In genomic region chr10:110918269-110918632, GRCh38 we compare ENCODE assay signal across 8 cellular contexts. TPM values are rescaled to one million over a fixed set of nuclear protein-coding genes. Genes with fewer than 3 reads are reported as not detected.
DNase-seq lines count a peak whose midpoint lies in the region; ATAC-seq, FAIRE-seq and TF ChIP-seq lines count a peak whose summit lies in the region.

No MANE protein-coding gene starts in this region.

- H3K4me3 ChIP-seq in WERI-Rb-1 (ENCODE audit: low read depth, low read length) (peak overlapping the region; percentile 87), H1 (ENCODE audit: extremely low read depth in 1 of 4, insufficient read depth in 2 of 4, low read depth in 3 of 4, low read length in 4 of 4) (peak overlapping the region; percentile 69 to 98 (median 88)), mesodermal cell (ENCODE audit: extremely low read depth, insufficient read depth, low read length, poor library complexity, severe bottlenecking) (peak overlapping the region; percentile 89)

- POLR2A ChIA-PET in H1 (lab: Charles Lee; ENCODE audit: partially characterized antibody) = interaction anchor here (0.7 to 2.2 kb wide), 10 partner anchors 8 to 354 kb away, joined by 3 to 9 read pairs (median 3); partner anchors contain the start of genes PDCD4 and RBM20

- H3K27me3 ChIP-seq in WERI-Rb-1 (ENCODE audit: insufficient read depth, low read depth, severe bottlenecking) (no peaks in the 10 kb centered on the region), H1 (replicated peaks in 1 of 4; ENCODE audit: control insufficient read depth in 3 of 4, extremely low read depth in 1 of 4, insufficient read depth in 3 of 4, low read length in 3 of 4) (no peaks in the 10 kb centered on the region)

- peak overlapping the region; percentile 91 to 98 for H3K4me3 Mint-ChIP-seq in stimulated activated naive B cell treated with anti-CD40 and anti-IgM and Interleukin-4, amounts not matched to agents 10 μg/mL and 1 μg/mL and 100 μg/mL, for 72 hours

- CTCF ChIA-PET in H1 (lab: Charles Lee; ENCODE audit: partially characterized antibody) = interaction anchor here (0.8 to 2.7 kb wide), 6 partner anchors 9 to 317 kb away, joined by 3 to 6 read pairs (median 3); no protein-coding TSS in a partner anchor

- H3K36me3 ChIP-seq in KOPT-K1 (ENCODE audit: insufficient read depth, low read length) (no peaks in the 10 kb centered on the region), WERI-Rb-1 (peaks cover 2% of the 10 kb centered on the region; the same call in 1 of the 2 replicates), H1 (ENCODE audit: control insufficient read depth in 2 of 4, insufficient read depth in 4 of 4, low read length in 3 of 4) (no peaks in the 10 kb centered on the region), mesodermal cell (ENCODE audit: control insufficient read depth, insufficient read depth, low read length) (no peaks in the 10 kb centered on the region)

- no peaks in the 10 kb centered on the region for H4K20me1 ChIP-seq in H1 (replicated peaks in 1 of 2; ENCODE audit: control insufficient read depth in 1 of 2, insufficient read depth in 2 of 2, low read length in 2 of 2)

- peaks cover 5 to 6% of the 10 kb centered on the region in 2 donors for H3K36me3 Mint-ChIP-seq in stimulated activated naive B cell treated with anti-CD40 and anti-IgM and Interleukin-4, amounts not matched to agents 10 μg/mL and 1 μg/mL and 100 μg/mL, for 72 hours

- no peaks in the 10 kb centered on the region for H3K27me3 Mint-ChIP-seq in stimulated activated naive B cell treated with anti-CD40 and anti-IgM and Interleukin-4, amounts not matched to agents 10 μg/mL and 1 μg/mL and 100 μg/mL, for 72 hours

- no peak for TF ChIP-seq EP300 in H1 (IDR thresholded peaks at IDR 0.05; ENCODE audit: borderline replicate concordance in 1 of 2, low read depth in 2 of 2, low read length in 2 of 2)

- no peaks in the 10 kb centered on the region for H3K79me1 ChIP-seq in H1 (ENCODE audit: low read depth, low read length)

- H3K9me3 ChIP-seq in KOPT-K1 (ENCODE audit: insufficient read depth, low read length, poor library complexity, severe bottlenecking) (no peaks in the 10 kb centered on the region), WERI-Rb-1 (ENCODE audit: severe bottlenecking) (no peaks in the 10 kb centered on the region), H1 (ENCODE audit: insufficient read depth in 2 of 2, low read depth in 1 of 2, low read length in 1 of 2) (no peaks in the 10 kb centered on the region), mesodermal cell (ENCODE audit: control insufficient read depth, low read length) (no peaks in the 10 kb centered on the region)

- H3K9me3 Mint-ChIP-seq in stimulated activated naive B cell treated with anti-CD40 and anti-IgM and Interleukin-4, amounts not matched to agents 10 μg/mL and 1 μg/mL and 100 μg/mL, for 72 hours = no peaks in the 10 kb centered on the region

- no peak overlapping the region for H3K14ac ChIP-seq in H1 (ENCODE audit: insufficient read length)

- TF ChIP-seq CTCF in WERI-Rb-1 (IDR thresholded peaks at IDR 0.05; ENCODE audit: low read depth, low read length) = no peak
- TF ChIP-seq CTCF in H1 (IDR thresholded peaks at IDR 0.05; ENCODE audit: control extremely low read depth in 1 of 3, insufficient read depth in 1 of 3, low read depth in 1 of 3, low read length in 3 of 3) = no peak

- H3K23me2 ChIP-seq in H1 (ENCODE audit: low read depth, low read length) = no peaks in the 10 kb centered on the region; the same call in 1 of the 2 replicates

- FAIRE-seq in H1 (lab: Jason Lieb, UNC) = no peak

- H3K4me2 ChIP-seq in H1 (ENCODE audit: insufficient read depth in 1 of 2, low read depth in 2 of 2, low read length in 2 of 2) = peak overlapping the region; percentile 73 to 88

- DNase-seq in COLO829 (ENCODE audit: low spot score) = peak; percentile 92
- DNase-seq in WERI-Rb-1 = peak; percentile 96
- DNase-seq in H1 (ENCODE audit: low read depth in 1 of 2, low spot score in 2 of 2) = peak; percentile 89 to 94
- no peak for DNase-seq in stimulated activated naive B cell treated with anti-CD40 and anti-IgM and Interleukin-4, amounts not matched to agents 10 μg/mL and 1 μg/mL and 100 μg/mL, for 72 hours
- no peak for DNase-seq in central memory CD4-positive, alpha-beta T cell
- no peak for DNase-seq in DMS53 treated with DMSO at 0.1 percent for 48 hours (lab: John Stamatoyannopoulos, UW; ENCODE audit: unreplicated experiment)

- H2BK20ac ChIP-seq in H1 (ENCODE audit: low read length) = no peak overlapping the region

- H3K23ac ChIP-seq in H1 (ENCODE audit: insufficient read length) = no peak overlapping the region

- peak overlapping the region; percentile 67 for H4K5ac ChIP-seq in H1 (ENCODE audit: insufficient read length, low read depth, low read length)

- H3K27ac Mint-ChIP-seq in stimulated activated naive B cell treated with anti-CD40 and anti-IgM and Interleukin-4, amounts not matched to agents 10 μg/mL and 1 μg/mL and 100 μg/mL, for 72 hours = peak overlapping the region; percentile 98

- 0 out of 2 replicates have a peak overlapping the region, but pooled peaks have one; percentile 45 for H2AFZ ChIP-seq in H1 (ENCODE audit: low read length)

- H3K4me1 ChIP-seq in H1 (replicated peaks in 1 of 4; ENCODE audit: control insufficient read depth in 3 of 4, insufficient read depth in 4 of 4, low read length in 3 of 4) = peaks cover 0 to 7% (median 4%) of the 10 kb centered on the region in 4 experiments; a peak in 5 of 7 replicates
- H3K4me1 ChIP-seq in mesodermal cell (ENCODE audit: control insufficient read depth, insufficient read depth, low read length, poor library complexity, severe bottlenecking) = peaks cover 10% of the 10 kb centered on the region

- no peak for TF ChIP-seq POLR2A in H1 (IDR thresholded peaks at IDR 0.05; ENCODE audit: control extremely low read depth in 1 of 2, low read depth in 2 of 2, low read length in 2 of 2)

- no peak overlapping the region; the same call in 1 of the 2 replicates for H3K18ac ChIP-seq in H1 (ENCODE audit: extremely low read depth, low read length)

- no peak for TF ChIP-seq RAD21 in H1 (IDR thresholded peaks at IDR 0.05 in 1 of 2, conservative IDR thresholded peaks at IDR 0.05 in 1 of 2; ENCODE audit: low read depth in 2 of 2, low read length in 2 of 2)

- no peak overlapping the region for H2BK12ac ChIP-seq in H1 (ENCODE audit: low read depth, low read length)

- 4% methylated on average over 12 of the region's 13 CpGs; no CpG with 5 or more reads in 1 of the 2 experiments for WGBS in H1 (ENCODE audit: extremely low coverage in 1 of 2, insufficient coverage in 1 of 2, insufficient read length in 1 of 2, insufficient replicate concordance in 2 of 2, low coverage in 1 of 2, low lambda C conversion rate in 2 of 2, missing lambda C conversion rate in 1 of 2), 2 experiments
- 0% methylated on average over 8 of the region's 13 CpGs for WGBS in mesodermal cell (ENCODE audit: insufficient coverage in 2 of 2), 2 experiments

- peaks cover 15 to 31% of the 10 kb centered on the region in 2 donors for H3K4me1 Mint-ChIP-seq in stimulated activated naive B cell treated with anti-CD40 and anti-IgM and Interleukin-4, amounts not matched to agents 10 μg/mL and 1 μg/mL and 100 μg/mL, for 72 hours

- H4K91ac ChIP-seq in H1 (replicated peaks; ENCODE audit: insufficient read length, low read length) = no peak overlapping the region

- peak overlapping the region in 3 of 4 experiments; percentile 51 to 91 (median 81); a peak in 4 of 7 replicates for H3K9ac ChIP-seq in H1 (replicated peaks in 1 of 4; ENCODE audit: extremely low read depth in 1 of 4, low read depth in 3 of 4, low read length in 3 of 4)

- H4K8ac ChIP-seq in H1 (ENCODE audit: extremely low read depth, insufficient read depth, low read length) = no peak overlapping the region; the same call in 1 of the 2 replicates

- no peak overlapping the region; the same call in 1 of the 2 replicates for H2BK5ac ChIP-seq in H1 (ENCODE audit: low read depth, low read length)

- no peak overlapping the region for H2BK15ac ChIP-seq in H1 (ENCODE audit: low read length)

- peaks cover 4 to 42% of the 10 kb centered on the region in 2 experiments; a peak in 3 of 4 replicates for H3K79me2 ChIP-seq in H1 (ENCODE audit: control insufficient read depth in 1 of 2, insufficient read depth in 2 of 2, low read length in 2 of 2)

- no peak overlapping the region for H2AK5ac ChIP-seq in H1 (ENCODE audit: low read depth, low read length)

- H3K27ac ChIP-seq in KOPT-K1 (ENCODE audit: low read depth, low read length, poor library complexity, severe bottlenecking) (peak overlapping the region; percentile 91), WERI-Rb-1 (peak overlapping the region; percentile 95), H1 (ENCODE audit: low read depth, low read length) (peak overlapping the region; percentile 91; the same call in 1 of the 2 replicates), mesodermal cell (ENCODE audit: low read depth, low read length, severe bottlenecking) (peak overlapping the region; percentile 100)

- H3K4ac ChIP-seq in H1 (replicated peaks; ENCODE audit: insufficient read length, low read depth, low read length) = no peak overlapping the region

- H2BK120ac ChIP-seq in H1 (replicated peaks; ENCODE audit: low read depth, low read length) = no peak overlapping the region

- H3K56ac ChIP-seq in H1 (replicated peaks; ENCODE audit: insufficient read length, low read depth, low read length) = no peak overlapping the region

- ATAC-seq in stimulated activated naive B cell treated with anti-CD40 and anti-IgM and Interleukin-4, amounts not matched to agents 10 μg/mL and 1 μg/mL and 100 μg/mL, for 72 hours (replicated peaks) = no peak

RNA-seq across cellular contexts. Expression of gene BBIP1, which starts 0.7 kb away (rescaled TPM):
- 19.6 and 22.2 TPM in 2 replicates for total RNA-seq in H1 (2021; fragmentation: NEBNext Ultra II Directional; extraction: Animal tissue kit (Norgen Biotek cat#: 25700))
- polyA plus RNA-seq in H1 (2011; rRNA removed) = 6.9 and 8.8 TPM in 2 replicates
- 13.4 TPM for polyA plus RNA-seq in H1 (2011; cell fraction: cytosol; rRNA removed)
- polyA plus RNA-seq in H1 (2011; cell fraction: nucleus; rRNA removed) = 9.5 TPM
- polyA plus RNA-seq in H1 (2012, experiment 1 of 2) = 14.7 to 37.7 TPM (median 15.4 TPM) in 4 replicates
- 4.3 TPM for polyA plus RNA-seq in H1 (2012, experiment 2 of 2)
- polyA plus RNA-seq in H1 (2013, experiment 1 of 2) = 21.8 TPM
- polyA plus RNA-seq in H1 (2013, experiment 2 of 2) = 21.4 TPM
- 11.1 and 13.5 TPM in 2 replicates for polyA minus RNA-seq in H1 (2011; rRNA and poly(A)+ RNA removed)
- polyA minus RNA-seq in H1 (2011; cell fraction: cytosol; rRNA and poly(A)+ RNA removed) = 5.6 TPM
- polyA minus RNA-seq in H1 (2011; cell fraction: nucleus; rRNA and poly(A)+ RNA removed) = 30.2 TPM
- 46.7 TPM for polyA plus RNA-seq in mesodermal cell (2013, experiment 1 of 2)
- polyA plus RNA-seq in mesodermal cell (2013, experiment 2 of 2) = 54.5 TPM

RNA-seq across cellular contexts. Expression of gene SHOC2, which starts 1.2 kb away (rescaled TPM):
- total RNA-seq in H1 (2021; fragmentation: NEBNext Ultra II Directional; extraction: Animal tissue kit (Norgen Biotek cat#: 25700)) = 28.2 and 30.2 TPM in 2 replicates
- 4.3 and 7.6 TPM in 2 replicates for polyA plus RNA-seq in H1 (2011; rRNA removed)
- polyA plus RNA-seq in H1 (2011; cell fraction: cytosol; rRNA removed) = 8.2 TPM
- 2.5 TPM for polyA plus RNA-seq in H1 (2011; cell fraction: nucleus; rRNA removed)
- 6.6 to 12.6 TPM (median 8.2 TPM) in 4 replicates for polyA plus RNA-seq in H1 (2012, experiment 1 of 2)
- polyA plus RNA-seq in H1 (2012, experiment 2 of 2) = 0.92 TPM
- 15.2 TPM for polyA plus RNA-seq in H1 (2013, experiment 1 of 2)
- 17.5 TPM for polyA plus RNA-seq in H1 (2013, experiment 2 of 2)
- 15.4 and 27.7 TPM in 2 replicates for polyA minus RNA-seq in H1 (2011; rRNA and poly(A)+ RNA removed)
- 19.5 TPM for polyA minus RNA-seq in H1 (2011; cell fraction: cytosol; rRNA and poly(A)+ RNA removed)
- 47.7 TPM for polyA minus RNA-seq in H1 (2011; cell fraction: nucleus; rRNA and poly(A)+ RNA removed)
- polyA plus RNA-seq in mesodermal cell (2013, experiment 1 of 2) = 33.1 TPM
- 29.4 TPM for polyA plus RNA-seq in mesodermal cell (2013, experiment 2 of 2)

RNA-seq across cellular contexts. Expression of gene PDCD4, which starts 46.5 kb away (rescaled TPM):
- 22.8 and 26.8 TPM in 2 replicates for total RNA-seq in H1 (2021; fragmentation: NEBNext Ultra II Directional; extraction: Animal tissue kit (Norgen Biotek cat#: 25700))
- 3.2 and 3.3 TPM in 2 replicates for polyA plus RNA-seq in H1 (2011; rRNA removed)
- 13.7 TPM for polyA plus RNA-seq in H1 (2011; cell fraction: cytosol; rRNA removed)
- polyA plus RNA-seq in H1 (2011; cell fraction: nucleus; rRNA removed) = 2.2 TPM
- 16.4 to 27.5 TPM (median 23.0 TPM) in 4 replicates for polyA plus RNA-seq in H1 (2012, experiment 1 of 2)
- polyA plus RNA-seq in H1 (2012, experiment 2 of 2) = 1.1 TPM
- 9.0 TPM for polyA plus RNA-seq in H1 (2013, experiment 1 of 2)
- polyA plus RNA-seq in H1 (2013, experiment 2 of 2) = 8.4 TPM
- polyA minus RNA-seq in H1 (2011; rRNA and poly(A)+ RNA removed) = 4.7 and 5.2 TPM in 2 replicates
- 10.1 TPM for polyA minus RNA-seq in H1 (2011; cell fraction: cytosol; rRNA and poly(A)+ RNA removed)
- 14.0 TPM for polyA minus RNA-seq in H1 (2011; cell fraction: nucleus; rRNA and poly(A)+ RNA removed)
- polyA plus RNA-seq in mesodermal cell (2013, experiment 1 of 2) = 54.3 TPM
- 59.0 TPM for polyA plus RNA-seq in mesodermal cell (2013, experiment 2 of 2)

Comparison
In these comparisons a context has a peak if more than half of its experiments do, and no peak if none do; other contexts are left out.
1. DNase-seq: peak in COLO829 (single experiment), WERI-Rb-1 (single experiment) and H1 (2 of 2); none in stimulated activated naive B cell treated with anti-CD40 and anti-IgM and Interleukin-4, amounts not matched to agents 10 μg/mL and 1 μg/mL and 100 μg/mL, for 72 hours (single experiment), central memory CD4-positive, alpha-beta T cell (single experiment) and DMS53 treated with DMSO at 0.1 percent for 48 hours (single experiment).
2. Peak in every context shown above with its lines, with median percentiles within 50 percentile points of each other: H3K27ac ChIP-seq and H3K4me3 ChIP-seq.